ENCODE assay signal across 1 cellular context in the genomic region with DNA sequence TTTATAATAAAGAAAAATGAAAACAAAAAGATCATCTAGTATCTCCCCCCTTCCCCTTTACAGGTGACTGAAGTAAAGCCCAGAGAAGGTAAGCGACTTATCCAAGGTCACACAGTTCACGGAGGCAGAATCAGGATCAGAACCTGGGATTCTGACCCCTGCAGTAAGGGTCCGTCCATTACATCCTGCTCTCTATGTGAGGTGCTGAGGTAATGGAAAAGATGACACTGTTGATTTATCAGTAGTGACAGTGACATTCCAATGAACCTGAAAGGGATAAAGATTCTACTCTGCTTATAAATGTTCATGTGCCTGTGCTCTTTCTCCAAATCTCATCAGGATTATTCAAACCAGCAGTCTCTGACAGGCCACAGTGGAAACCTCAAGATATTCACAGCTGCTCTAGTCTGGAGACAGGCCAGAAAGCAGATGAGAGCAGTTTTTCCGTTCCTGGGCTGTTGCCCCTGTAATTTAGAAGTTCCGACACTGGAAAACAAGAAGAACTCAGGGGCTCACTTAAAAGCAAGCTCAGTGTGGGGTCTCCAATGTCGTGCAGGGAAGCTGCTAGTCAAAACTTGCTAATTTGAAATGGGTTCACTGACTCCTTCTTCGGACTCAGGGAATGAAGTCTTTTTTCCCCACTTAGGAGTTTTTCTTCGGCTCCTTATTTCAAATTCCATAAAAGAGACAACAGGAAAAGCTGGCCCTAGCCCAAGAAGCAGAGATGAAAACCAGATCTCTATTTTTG.
TF ChIP-seq lines count a peak whose summit lies in the region.

No MANE protein-coding gene starts in this region.

TF ChIP-seq in K562, 482 proteins besides CTCF, POLR2A, EP300 and RAD21 (continued from another document):
- TF ChIP-seq, protein P1, sequence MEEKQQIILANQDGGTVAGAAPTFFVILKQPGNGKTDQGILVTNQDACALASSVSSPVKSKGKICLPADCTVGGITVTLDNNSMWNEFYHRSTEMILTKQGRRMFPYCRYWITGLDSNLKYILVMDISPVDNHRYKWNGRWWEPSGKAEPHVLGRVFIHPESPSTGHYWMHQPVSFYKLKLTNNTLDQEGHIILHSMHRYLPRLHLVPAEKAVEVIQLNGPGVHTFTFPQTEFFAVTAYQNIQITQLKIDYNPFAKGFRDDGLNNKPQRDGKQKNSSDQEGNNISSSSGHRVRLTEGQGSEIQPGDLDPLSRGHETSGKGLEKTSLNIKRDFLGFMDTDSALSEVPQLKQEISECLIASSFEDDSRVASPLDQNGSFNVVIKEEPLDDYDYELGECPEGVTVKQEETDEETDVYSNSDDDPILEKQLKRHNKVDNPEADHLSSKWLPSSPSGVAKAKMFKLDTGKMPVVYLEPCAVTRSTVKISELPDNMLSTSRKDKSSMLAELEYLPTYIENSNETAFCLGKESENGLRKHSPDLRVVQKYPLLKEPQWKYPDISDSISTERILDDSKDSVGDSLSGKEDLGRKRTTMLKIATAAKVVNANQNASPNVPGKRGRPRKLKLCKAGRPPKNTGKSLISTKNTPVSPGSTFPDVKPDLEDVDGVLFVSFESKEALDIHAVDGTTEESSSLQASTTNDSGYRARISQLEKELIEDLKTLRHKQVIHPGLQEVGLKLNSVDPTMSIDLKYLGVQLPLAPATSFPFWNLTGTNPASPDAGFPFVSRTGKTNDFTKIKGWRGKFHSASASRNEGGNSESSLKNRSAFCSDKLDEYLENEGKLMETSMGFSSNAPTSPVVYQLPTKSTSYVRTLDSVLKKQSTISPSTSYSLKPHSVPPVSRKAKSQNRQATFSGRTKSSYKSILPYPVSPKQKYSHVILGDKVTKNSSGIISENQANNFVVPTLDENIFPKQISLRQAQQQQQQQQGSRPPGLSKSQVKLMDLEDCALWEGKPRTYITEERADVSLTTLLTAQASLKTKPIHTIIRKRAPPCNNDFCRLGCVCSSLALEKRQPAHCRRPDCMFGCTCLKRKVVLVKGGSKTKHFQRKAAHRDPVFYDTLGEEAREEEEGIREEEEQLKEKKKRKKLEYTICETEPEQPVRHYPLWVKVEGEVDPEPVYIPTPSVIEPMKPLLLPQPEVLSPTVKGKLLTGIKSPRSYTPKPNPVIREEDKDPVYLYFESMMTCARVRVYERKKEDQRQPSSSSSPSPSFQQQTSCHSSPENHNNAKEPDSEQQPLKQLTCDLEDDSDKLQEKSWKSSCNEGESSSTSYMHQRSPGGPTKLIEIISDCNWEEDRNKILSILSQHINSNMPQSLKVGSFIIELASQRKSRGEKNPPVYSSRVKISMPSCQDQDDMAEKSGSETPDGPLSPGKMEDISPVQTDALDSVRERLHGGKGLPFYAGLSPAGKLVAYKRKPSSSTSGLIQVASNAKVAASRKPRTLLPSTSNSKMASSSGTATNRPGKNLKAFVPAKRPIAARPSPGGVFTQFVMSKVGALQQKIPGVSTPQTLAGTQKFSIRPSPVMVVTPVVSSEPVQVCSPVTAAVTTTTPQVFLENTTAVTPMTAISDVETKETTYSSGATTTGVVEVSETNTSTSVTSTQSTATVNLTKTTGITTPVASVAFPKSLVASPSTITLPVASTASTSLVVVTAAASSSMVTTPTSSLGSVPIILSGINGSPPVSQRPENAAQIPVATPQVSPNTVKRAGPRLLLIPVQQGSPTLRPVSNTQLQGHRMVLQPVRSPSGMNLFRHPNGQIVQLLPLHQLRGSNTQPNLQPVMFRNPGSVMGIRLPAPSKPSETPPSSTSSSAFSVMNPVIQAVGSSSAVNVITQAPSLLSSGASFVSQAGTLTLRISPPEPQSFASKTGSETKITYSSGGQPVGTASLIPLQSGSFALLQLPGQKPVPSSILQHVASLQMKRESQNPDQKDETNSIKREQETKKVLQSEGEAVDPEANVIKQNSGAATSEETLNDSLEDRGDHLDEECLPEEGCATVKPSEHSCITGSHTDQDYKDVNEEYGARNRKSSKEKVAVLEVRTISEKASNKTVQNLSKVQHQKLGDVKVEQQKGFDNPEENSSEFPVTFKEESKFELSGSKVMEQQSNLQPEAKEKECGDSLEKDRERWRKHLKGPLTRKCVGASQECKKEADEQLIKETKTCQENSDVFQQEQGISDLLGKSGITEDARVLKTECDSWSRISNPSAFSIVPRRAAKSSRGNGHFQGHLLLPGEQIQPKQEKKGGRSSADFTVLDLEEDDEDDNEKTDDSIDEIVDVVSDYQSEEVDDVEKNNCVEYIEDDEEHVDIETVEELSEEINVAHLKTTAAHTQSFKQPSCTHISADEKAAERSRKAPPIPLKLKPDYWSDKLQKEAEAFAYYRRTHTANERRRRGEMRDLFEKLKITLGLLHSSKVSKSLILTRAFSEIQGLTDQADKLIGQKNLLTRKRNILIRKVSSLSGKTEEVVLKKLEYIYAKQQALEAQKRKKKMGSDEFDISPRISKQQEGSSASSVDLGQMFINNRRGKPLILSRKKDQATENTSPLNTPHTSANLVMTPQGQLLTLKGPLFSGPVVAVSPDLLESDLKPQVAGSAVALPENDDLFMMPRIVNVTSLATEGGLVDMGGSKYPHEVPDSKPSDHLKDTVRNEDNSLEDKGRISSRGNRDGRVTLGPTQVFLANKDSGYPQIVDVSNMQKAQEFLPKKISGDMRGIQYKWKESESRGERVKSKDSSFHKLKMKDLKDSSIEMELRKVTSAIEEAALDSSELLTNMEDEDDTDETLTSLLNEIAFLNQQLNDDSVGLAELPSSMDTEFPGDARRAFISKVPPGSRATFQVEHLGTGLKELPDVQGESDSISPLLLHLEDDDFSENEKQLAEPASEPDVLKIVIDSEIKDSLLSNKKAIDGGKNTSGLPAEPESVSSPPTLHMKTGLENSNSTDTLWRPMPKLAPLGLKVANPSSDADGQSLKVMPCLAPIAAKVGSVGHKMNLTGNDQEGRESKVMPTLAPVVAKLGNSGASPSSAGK (IDR thresholded peaks at IDR 0.05), result no peak
- TF ChIP-seq JUNB (CRISPR knock-in tag; conservative IDR thresholded peaks at IDR 0.05) (no peak), NFATC3 (IDR thresholded peaks at IDR 0.05) (peak; percentile 90), ZNF766 (CRISPR knock-in tag; conservative IDR thresholded peaks at IDR 0.05) (no peak), SOX6 (IDR thresholded peaks at IDR 0.05) (no peak), FOSL1 (tag; conservative IDR thresholded peaks at IDR 0.05) (peak; percentile 74), BCOR (IDR thresholded peaks at IDR 0.05) (peak; percentile 70; the same call in 1 of the 2 replicates), YBX1 (IDR thresholded peaks at IDR 0.05) (no peak), RBM25 (IDR thresholded peaks at IDR 0.05; ENCODE audit: low read depth, low read length, severe bottlenecking) (peak; percentile 81), MEIS2 (IDR thresholded peaks at IDR 0.05; ENCODE audit: partially characterized antibody) (peak; percentile 80), SMAD3 (CRISPR knock-in tag; conservative IDR thresholded peaks at IDR 0.05) (no peak), HDAC8 (tag; IDR thresholded peaks at IDR 0.05) (no peak), LEF1 (IDR thresholded peaks at IDR 0.05) (no peak), KDM2B (CRISPR knock-in tag; IDR thresholded peaks at IDR 0.05) (no peak), KDM1A (IDR thresholded peaks at IDR 0.05) (peak in 1 of 2 experiments; percentile 29; a peak in 1 of 4 replicates), PPARD (CRISPR knock-in tag; IDR thresholded peaks at IDR 0.05) (no peak), JUND (IDR thresholded peaks at IDR 0.05; ENCODE audit: borderline replicate concordance, low read depth, low read length) (peak; percentile 81; the same call in 1 of the 2 replicates), JUND (tag; IDR thresholded peaks at IDR 0.05; ENCODE audit: borderline replicate concordance, low read depth, low read length) (peak; percentile 85; the same call in 2 of the 3 replicates), CCAR2 (IDR thresholded peaks at IDR 0.05; ENCODE audit: low read depth, low read length) (no peak), BRD4 (IDR thresholded peaks at IDR 0.05) (no peak), RCOR1 (IDR thresholded peaks at IDR 0.05; ENCODE audit: borderline replicate concordance in 1 of 2, low read depth in 2 of 2, low read length in 2 of 2) (0 out of 4 replicates have a peak, but pooled peaks of 1 of the 2 experiments have one; percentile 6), BDP1 (IDR thresholded peaks at IDR 0.05; ENCODE audit: insufficient read depth, insufficient read length) (no peak), ATF7 (IDR thresholded peaks at IDR 0.05) (peak; percentile 91), ZNF253 (CRISPR knock-in tag; conservative IDR thresholded peaks at IDR 0.05) (no peak)
- TF ChIP-seq, protein P2, sequence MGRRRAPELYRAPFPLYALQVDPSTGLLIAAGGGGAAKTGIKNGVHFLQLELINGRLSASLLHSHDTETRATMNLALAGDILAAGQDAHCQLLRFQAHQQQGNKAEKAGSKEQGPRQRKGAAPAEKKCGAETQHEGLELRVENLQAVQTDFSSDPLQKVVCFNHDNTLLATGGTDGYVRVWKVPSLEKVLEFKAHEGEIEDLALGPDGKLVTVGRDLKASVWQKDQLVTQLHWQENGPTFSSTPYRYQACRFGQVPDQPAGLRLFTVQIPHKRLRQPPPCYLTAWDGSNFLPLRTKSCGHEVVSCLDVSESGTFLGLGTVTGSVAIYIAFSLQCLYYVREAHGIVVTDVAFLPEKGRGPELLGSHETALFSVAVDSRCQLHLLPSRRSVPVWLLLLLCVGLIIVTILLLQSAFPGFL (CRISPR knock-in tag; IDR thresholded peaks at IDR 0.05), result no peak
- TF ChIP-seq, protein P3, sequence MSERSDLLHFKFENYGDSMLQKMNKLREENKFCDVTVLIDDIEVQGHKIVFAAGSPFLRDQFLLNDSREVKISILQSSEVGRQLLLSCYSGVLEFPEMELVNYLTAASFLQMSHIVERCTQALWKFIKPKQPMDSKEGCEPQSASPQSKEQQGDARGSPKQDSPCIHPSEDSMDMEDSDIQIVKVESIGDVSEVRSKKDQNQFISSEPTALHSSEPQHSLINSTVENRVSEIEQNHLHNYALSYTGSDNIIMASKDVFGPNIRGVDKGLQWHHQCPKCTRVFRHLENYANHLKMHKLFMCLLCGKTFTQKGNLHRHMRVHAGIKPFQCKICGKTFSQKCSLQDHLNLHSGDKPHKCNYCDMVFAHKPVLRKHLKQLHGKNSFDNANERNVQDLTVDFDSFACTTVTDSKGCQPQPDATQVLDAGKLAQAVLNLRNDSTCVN (CRISPR knock-in tag; IDR thresholded peaks at IDR 0.05), result no peak
- TF ChIP-seq, protein P4, sequence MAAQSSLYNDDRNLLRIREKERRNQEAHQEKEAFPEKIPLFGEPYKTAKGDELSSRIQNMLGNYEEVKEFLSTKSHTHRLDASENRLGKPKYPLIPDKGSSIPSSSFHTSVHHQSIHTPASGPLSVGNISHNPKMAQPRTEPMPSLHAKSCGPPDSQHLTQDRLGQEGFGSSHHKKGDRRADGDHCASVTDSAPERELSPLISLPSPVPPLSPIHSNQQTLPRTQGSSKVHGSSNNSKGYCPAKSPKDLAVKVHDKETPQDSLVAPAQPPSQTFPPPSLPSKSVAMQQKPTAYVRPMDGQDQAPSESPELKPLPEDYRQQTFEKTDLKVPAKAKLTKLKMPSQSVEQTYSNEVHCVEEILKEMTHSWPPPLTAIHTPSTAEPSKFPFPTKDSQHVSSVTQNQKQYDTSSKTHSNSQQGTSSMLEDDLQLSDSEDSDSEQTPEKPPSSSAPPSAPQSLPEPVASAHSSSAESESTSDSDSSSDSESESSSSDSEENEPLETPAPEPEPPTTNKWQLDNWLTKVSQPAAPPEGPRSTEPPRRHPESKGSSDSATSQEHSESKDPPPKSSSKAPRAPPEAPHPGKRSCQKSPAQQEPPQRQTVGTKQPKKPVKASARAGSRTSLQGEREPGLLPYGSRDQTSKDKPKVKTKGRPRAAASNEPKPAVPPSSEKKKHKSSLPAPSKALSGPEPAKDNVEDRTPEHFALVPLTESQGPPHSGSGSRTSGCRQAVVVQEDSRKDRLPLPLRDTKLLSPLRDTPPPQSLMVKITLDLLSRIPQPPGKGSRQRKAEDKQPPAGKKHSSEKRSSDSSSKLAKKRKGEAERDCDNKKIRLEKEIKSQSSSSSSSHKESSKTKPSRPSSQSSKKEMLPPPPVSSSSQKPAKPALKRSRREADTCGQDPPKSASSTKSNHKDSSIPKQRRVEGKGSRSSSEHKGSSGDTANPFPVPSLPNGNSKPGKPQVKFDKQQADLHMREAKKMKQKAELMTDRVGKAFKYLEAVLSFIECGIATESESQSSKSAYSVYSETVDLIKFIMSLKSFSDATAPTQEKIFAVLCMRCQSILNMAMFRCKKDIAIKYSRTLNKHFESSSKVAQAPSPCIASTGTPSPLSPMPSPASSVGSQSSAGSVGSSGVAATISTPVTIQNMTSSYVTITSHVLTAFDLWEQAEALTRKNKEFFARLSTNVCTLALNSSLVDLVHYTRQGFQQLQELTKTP (IDR thresholded peaks at IDR 0.05; ENCODE audit: low read depth in 1 of 2, partially characterized antibody in 2 of 2), result no peak
- TF ChIP-seq, protein P5, sequence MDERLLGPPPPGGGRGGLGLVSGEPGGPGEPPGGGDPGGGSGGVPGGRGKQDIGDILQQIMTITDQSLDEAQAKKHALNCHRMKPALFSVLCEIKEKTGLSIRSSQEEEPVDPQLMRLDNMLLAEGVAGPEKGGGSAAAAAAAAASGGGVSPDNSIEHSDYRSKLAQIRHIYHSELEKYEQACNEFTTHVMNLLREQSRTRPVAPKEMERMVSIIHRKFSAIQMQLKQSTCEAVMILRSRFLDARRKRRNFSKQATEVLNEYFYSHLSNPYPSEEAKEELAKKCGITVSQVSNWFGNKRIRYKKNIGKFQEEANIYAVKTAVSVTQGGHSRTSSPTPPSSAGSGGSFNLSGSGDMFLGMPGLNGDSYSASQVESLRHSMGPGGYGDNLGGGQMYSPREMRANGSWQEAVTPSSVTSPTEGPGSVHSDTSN (CRISPR knock-in tag; IDR thresholded peaks at IDR 0.05; ENCODE audit: low read depth), result no peak
- TF ChIP-seq, protein P5 (tag; conservative IDR thresholded peaks at IDR 0.05; ENCODE audit: low read depth), result peak; percentile 47
- TF ChIP-seq, protein P6, sequence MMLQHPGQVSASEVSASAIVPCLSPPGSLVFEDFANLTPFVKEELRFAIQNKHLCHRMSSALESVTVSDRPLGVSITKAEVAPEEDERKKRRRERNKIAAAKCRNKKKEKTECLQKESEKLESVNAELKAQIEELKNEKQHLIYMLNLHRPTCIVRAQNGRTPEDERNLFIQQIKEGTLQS (IDR thresholded peaks at IDR 0.05), result peak; percentile 61; the same call in 1 of the 2 replicates
- TF ChIP-seq, protein P6 (CRISPR knock-in tag; conservative IDR thresholded peaks at IDR 0.05), result no peak
TF ChIP-seq in K562: peak in this region for 14.
